Comparison of ENCODE assay signal across 1 cellular context in genomic region chr6:87722831-87723726, GRCh38.
A peak's percentile ranks its signal among the peaks of the same experiment; 100 is the strongest.
TF ChIP-seq lines count a peak whose summit lies in the region.

No MANE protein-coding gene starts in this region.

TF ChIP-seq in IMR-90, 13 proteins besides CTCF, POLR2A, EP300 and RAD21:
- TF ChIP-seq USF2 (IDR thresholded peaks at IDR 0.05; ENCODE audit: low read depth, low read length) (peak; percentile 72), RCOR1 (IDR thresholded peaks at IDR 0.05; ENCODE audit: insufficient replicate concordance, low read length) (no peak), MXI1 (IDR thresholded peaks at IDR 0.05; ENCODE audit: borderline replicate concordance, low read depth, low read length) (peak; percentile 77; the same call in 1 of the 2 replicates), MAFK (IDR thresholded peaks at IDR 0.05; ENCODE audit: low read depth, low read length) (peak; percentile 100), CEBPB (IDR thresholded peaks at IDR 0.05; ENCODE audit: low read depth, low read length) (0 out of 2 replicates have a peak, but pooled peaks have one; percentile 19), ELK1 (IDR thresholded peaks at IDR 0.05; ENCODE audit: borderline replicate concordance, low read depth, low read length) (no peak), MAZ (IDR thresholded peaks at IDR 0.05; ENCODE audit: borderline replicate concordance, low read depth, low read length) (no peak), NFE2L2 (IDR thresholded peaks at IDR 0.05; ENCODE audit: low read depth, low read length) (peak; percentile 99), FOS (IDR thresholded peaks at IDR 0.05; ENCODE audit: low read depth, low read length) (peak; percentile 84), RFX5 (IDR thresholded peaks at IDR 0.05; ENCODE audit: low read depth, low read length) (no peak), SMC3 (IDR thresholded peaks at IDR 0.05; ENCODE audit: low read depth, low read length) (no peak), BHLHE40 (IDR thresholded peaks at IDR 0.05; ENCODE audit: low read depth, low read length) (peak; percentile 31), CHD1 (IDR thresholded peaks at IDR 0.05; ENCODE audit: low read depth, low read length) (no peak)
TF ChIP-seq in IMR-90: peak in this region for 7.
